Comparison of ENCODE assay signal across 8 cellular contexts in the genomic region with DNA sequence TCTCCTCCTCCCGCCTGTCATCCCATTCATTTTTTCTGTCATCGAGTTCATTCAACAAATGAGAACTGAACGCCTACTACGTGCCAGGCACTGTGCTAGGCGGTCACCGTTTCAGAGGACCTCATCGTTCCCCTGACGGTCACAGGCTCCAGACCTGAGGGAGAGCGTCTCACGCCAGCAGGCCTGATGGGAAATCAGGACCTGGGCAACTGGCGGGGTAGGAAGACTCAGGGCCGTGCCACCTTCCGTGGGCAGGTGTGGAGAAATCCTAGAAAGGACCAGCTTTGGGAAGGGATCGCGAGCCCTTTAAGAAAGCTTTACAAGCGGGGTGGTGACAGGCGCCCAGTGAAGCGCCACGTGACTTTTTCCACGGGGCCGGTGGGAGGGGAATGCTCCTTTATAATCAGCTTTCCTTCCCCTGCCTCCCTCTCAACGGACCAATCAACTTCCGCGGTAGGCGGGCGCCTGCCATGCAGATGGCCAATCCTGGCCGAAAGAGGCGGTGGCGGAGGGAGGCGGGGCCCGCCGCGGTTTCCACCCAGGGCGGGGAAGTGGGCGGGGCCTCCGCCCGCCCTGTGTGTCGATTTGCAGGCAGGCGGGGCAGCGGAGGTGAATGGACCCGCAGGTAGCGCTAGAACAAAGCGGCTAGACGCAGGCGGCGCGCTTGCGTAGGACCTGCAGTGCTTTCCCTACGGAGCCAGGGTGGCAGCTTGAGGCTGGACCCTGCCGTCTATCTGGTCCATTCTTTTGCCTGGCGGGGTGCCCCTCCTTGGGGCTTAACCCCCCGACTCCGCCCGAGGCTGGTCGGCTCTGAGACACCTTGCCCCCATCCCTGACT. TPM values are rescaled to one million over a fixed set of nuclear protein-coding genes. Genes with fewer than 3 reads are reported as not detected.
DNase-seq lines count a peak whose midpoint lies in the region; ATAC-seq and TF ChIP-seq lines count a peak whose summit lies in the region.

No MANE protein-coding gene starts in this region.

- in situ Hi-C loops in GM13977 (cut with MboI; ENCODE audit: low pct_unique_long_range_greater_than_20kb, low sequenced_read_pairs, unreplicated experiment) = no loop called here
- in situ Hi-C loops in transverse colon (cut with MboI; ENCODE audit: low pct_ligation_motif_present in 1 of 4, low pct_unique_long_range_greater_than_20kb in 1 of 4, low sequenced_read_pairs in 3 of 4) = loop anchor here in 1 of 4 donors (10.0 kb wide), 1 partner anchor 52 kb away; no protein-coding TSS in a partner anchor

- POLR2A ChIA-PET in T-cell (lab: Charles Lee) = interaction anchor here (0.6 to 0.9 kb wide), 3 partner anchors 74 to 520 kb away, joined by 3 to 4 read pairs (median 3); a partner anchor contains a TSS

- H3K4me1 ChIP-seq in heart left ventricle (peaks cover 12 to 55% (median 31%) of the 10 kb centered on the region in 12 donors), trophoblast cell (ENCODE audit: control insufficient read depth in 1 of 2, insufficient read depth in 2 of 2, low read length in 2 of 2) (peaks cover 25 to 35% of the 10 kb centered on the region in 2 experiments), transverse colon (peaks cover 17 to 50% (median 40%) of the 10 kb centered on the region in 4 donors)

- 1% methylated on average over 18 to 55 of the region's 55 CpGs for WGBS in heart left ventricle, 4 donors
- WGBS in trophoblast cell (ENCODE audit: extremely low coverage, insufficient coverage, insufficient read length) = no CpG with 5 or more reads among the region's 55 CpGs
- 0 to 2% methylated on average over 4 to 36 of the region's 55 CpGs for WGBS in transverse colon (ENCODE audit: low coverage in 1 of 2), 2 donors

- peaks cover 5% of the 10 kb centered on the region for H3K79me2 ChIP-seq in trophoblast cell (ENCODE audit: control insufficient read depth, insufficient read depth, low read length, poor library complexity)

- peak; percentile 99 for DNase-seq in GM13977 (ENCODE audit: low spot score)
- DNase-seq in NCI-H146 (lab: John Stamatoyannopoulos, UW) = peak; percentile 96
- DNase-seq in T-cell = peak; percentile 97 to 100 (median 99)
- peak; percentile 98 for DNase-seq in amniotic epithelial cell (ENCODE audit: low read depth)
- peak; percentile 99 to 100 (median 100) for DNase-seq in heart left ventricle
- peak; percentile 99 to 100 for DNase-seq in trophoblast cell
- DNase-seq in transverse colon = peak; percentile 100

- peak overlapping the region; percentile 55 for H2BK120ac ChIP-seq in trophoblast cell (ENCODE audit: insufficient read depth, low read length, poor library complexity)

- peak overlapping the region; percentile 89 to 95 for H3K27ac Mint-ChIP-seq in T-cell

- peak overlapping the region; percentile 72 for H3K4me2 ChIP-seq in trophoblast cell (ENCODE audit: low read length)

- H3K36me3 Mint-ChIP-seq in T-cell = peaks cover 5% of the 10 kb centered on the region

- peak; percentile 77 for ATAC-seq in HG02870 (IDR thresholded peaks at IDR 0.05; ENCODE audit: unreplicated experiment)
- ATAC-seq in T-cell (replicated peaks in 1 of 4) = peak; percentile 81 to 85 (median 84)
- peak; percentile 87 to 94 (median 90) for ATAC-seq in heart left ventricle

- peaks cover 14% of the 10 kb centered on the region for H3K79me1 ChIP-seq in trophoblast cell (ENCODE audit: low read length)

- H3K18ac ChIP-seq in trophoblast cell (ENCODE audit: low read length) = peak overlapping the region; percentile 23

- peak overlapping the region; percentile 83 for H4K91ac ChIP-seq in trophoblast cell (ENCODE audit: low read depth, low read length)

- H3K27ac ChIP-seq in heart left ventricle (peak overlapping the region; percentile 30 to 95 (median 90)), trophoblast cell (ENCODE audit: low read depth, low read length) (peak overlapping the region; percentile 7), transverse colon (peak overlapping the region; percentile 88 to 96 (median 92))

- H3K27me3 ChIP-seq in heart left ventricle (no peaks in the 10 kb centered on the region), trophoblast cell (ENCODE audit: insufficient read depth, low read length) (no peaks in the 10 kb centered on the region), transverse colon (no peaks in the 10 kb centered on the region)

- intact Hi-C loops in heart left ventricle (cut with DNase I) (loop anchor here in 6 of 10 donors (1.0 to 5.0 kb wide), 4 partner anchors 50 to 65 kb away; no protein-coding TSS in a partner anchor), transverse colon (cut with DNase I; ENCODE audit: low total_unique reads) (loop anchor here (10.0 kb wide), 1 partner anchor 52 kb away; no protein-coding TSS in a partner anchor)

- H3K27me3 Mint-ChIP-seq in T-cell = no peaks in the 10 kb centered on the region

- H3K9ac ChIP-seq in trophoblast cell (ENCODE audit: low read length) = no peak overlapping the region

- H3K23ac ChIP-seq in trophoblast cell (ENCODE audit: low read length) = no peak overlapping the region

- TF ChIP-seq POLR2A in heart left ventricle (IDR thresholded peaks at IDR 0.05) = peak in 1 of 2 donors; percentile 68
- peak; percentile 36 for TF ChIP-seq POLR2A in transverse colon (IDR thresholded peaks at IDR 0.05)

- peak overlapping the region; percentile 93 for H4K8ac ChIP-seq in trophoblast cell (ENCODE audit: low read depth, low read length)

- CTCF ChIA-PET in T-cell (lab: Charles Lee) = interaction anchor here in 1 of 2 donors (0.6 to 2.1 kb wide), 5 partner anchors 62 to 1701 kb away, joined by 3 to 13 read pairs (median 3); a partner anchor contains a TSS

- H2AK5ac ChIP-seq in trophoblast cell (ENCODE audit: low read length) = peak overlapping the region; percentile 53

- H3K4ac ChIP-seq in trophoblast cell (ENCODE audit: low read depth, low read length) = no peak overlapping the region

- H3K36me3 ChIP-seq in heart left ventricle = peaks cover 0 to 17% (median 10%) of the 10 kb centered on the region in 9 donors
- peaks cover 9 to 11% of the 10 kb centered on the region in 2 experiments for H3K36me3 ChIP-seq in trophoblast cell (ENCODE audit: control insufficient read depth in 1 of 2, insufficient read depth in 2 of 2, low read length in 2 of 2)
- no peaks in the 10 kb centered on the region for H3K36me3 ChIP-seq in transverse colon

- H3K9me3 ChIP-seq in heart left ventricle (no peaks in the 10 kb centered on the region), trophoblast cell (ENCODE audit: insufficient read depth, low read depth, low read length) (no peaks in the 10 kb centered on the region), transverse colon (no peaks in the 10 kb centered on the region)

- H2BK12ac ChIP-seq in trophoblast cell (ENCODE audit: low read length) = peak overlapping the region; percentile 26

- peak overlapping the region; percentile 84 to 96 (median 87) for H3K4me3 Mint-ChIP-seq in T-cell

- H3K9me3 Mint-ChIP-seq in T-cell = no peaks in the 10 kb centered on the region

- H3K4me3 ChIP-seq in heart left ventricle = peak overlapping the region; percentile 36 to 96 (median 66)
- peak overlapping the region; percentile 58 for H3K4me3 ChIP-seq in trophoblast cell (ENCODE audit: low read depth, low read length)
- peak overlapping the region; percentile 54 to 80 (median 76) for H3K4me3 ChIP-seq in transverse colon

- H2BK5ac ChIP-seq in trophoblast cell (ENCODE audit: low read depth, low read length, poor library complexity) = peak overlapping the region; percentile 43

- TF ChIP-seq CTCF in GM13977 (IDR thresholded peaks at IDR 0.05; ENCODE audit: extremely low read depth, insufficient read depth, missing control alignments) (peak; percentile 21), heart left ventricle (IDR thresholded peaks at IDR 0.05) (peak in 3 of 12 donors; percentile 10 to 28 (median 17)), transverse colon (IDR thresholded peaks at IDR 0.05) (peak in 1 of 5 experiments; percentile 24)

- peak overlapping the region; percentile 88 for H2AFZ ChIP-seq in trophoblast cell (ENCODE audit: insufficient read depth, low read length, poor library complexity)

- H4K12ac ChIP-seq in trophoblast cell (ENCODE audit: low read depth, low read length) = peak overlapping the region; percentile 39

- peak overlapping the region; percentile 83 for H3K14ac ChIP-seq in trophoblast cell (ENCODE audit: low read length)

- TF ChIP-seq EP300 in transverse colon (IDR thresholded peaks at IDR 0.05; ENCODE audit: low read depth) = no peak

- peaks cover 31 to 34% (median 32%) of the 10 kb centered on the region in 3 donors for H3K4me1 Mint-ChIP-seq in T-cell

RNA-seq across cellular contexts. Expression of a gene that starts 0.8 kb away (rescaled TPM):
- total RNA-seq in T-cell (10 to 100 TPM; 11.3 to 41.3 (median 39.0) TPM), heart left ventricle (10 to 100 TPM; 14.5 to 33.2 (median 20.7) TPM), transverse colon (1 to 10 TPM; 2.2 to 8.2 (median 6.2) TPM)
- 10 to 100 TPM in 1 of 2 donors, 1 to 10 TPM in 1; 9.2 to 26.1 TPM for polyA plus RNA-seq in heart left ventricle
- polyA plus RNA-seq in trophoblast cell (2013) = 14.1 and 15.4 TPM in 2 replicates

Comparison
In these comparisons a context has a peak if more than half of its experiments do, and no peak if none do; other contexts are left out.
1. Peak in every context shown above with its lines: DNase-seq, ATAC-seq, H3K4me3 ChIP-seq and H3K27ac ChIP-seq.
2. H3K27ac ChIP-seq: peak in every context shown above with its lines; median percentile 92 in transverse colon; 90 in heart left ventricle; 7 in trophoblast cell.